ENCODE assay signal across 1 cellular context in the genomic region with DNA sequence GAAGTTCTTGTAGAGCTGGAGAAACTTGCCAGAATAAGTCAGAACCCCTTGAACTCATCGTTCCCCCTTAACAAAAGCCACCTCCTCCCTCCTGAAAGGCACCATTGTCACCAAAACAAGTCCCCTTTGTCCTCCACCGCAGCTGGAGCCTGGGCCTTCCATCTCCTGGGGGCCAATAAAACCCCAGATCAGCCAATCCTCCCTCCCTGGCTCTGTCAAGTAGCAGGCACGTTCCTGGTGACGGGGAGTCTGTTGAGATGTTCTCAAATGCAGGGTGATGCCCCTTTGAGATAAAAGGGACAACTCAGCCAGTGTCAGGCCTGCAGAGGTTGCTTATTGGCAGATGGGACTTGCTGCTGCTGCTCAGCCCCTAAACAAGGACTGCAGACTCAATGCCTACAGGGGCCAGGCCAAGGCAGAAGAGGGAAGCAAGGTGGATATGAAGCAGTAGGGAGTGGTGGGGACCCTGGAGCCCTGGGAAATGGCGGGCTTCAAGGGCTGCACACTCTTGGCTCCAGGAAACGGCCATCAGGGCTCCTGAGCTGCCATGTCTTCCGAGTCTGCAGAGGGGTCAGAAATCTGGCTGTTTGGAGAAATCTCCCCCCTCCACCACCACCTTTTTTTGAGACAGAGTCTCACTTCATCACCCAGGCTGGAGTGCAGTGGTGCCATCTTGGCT.
A peak's percentile ranks its signal among the peaks of the same experiment; 100 is the strongest.
TF ChIP-seq lines count a peak whose summit lies in the region.

No MANE protein-coding gene starts in this region.

TF ChIP-seq in HepG2, 621 proteins besides CTCF, POLR2A, EP300 and RAD21 (continues in another document):
- TF ChIP-seq SOX13 (IDR thresholded peaks at IDR 0.05): no peak
- peak in 1 of 2 experiments; percentile 72; a peak in 2 of 4 replicates for TF ChIP-seq SOX13 (CRISPR knock-in tag; conservative IDR thresholded peaks at IDR 0.05 in 1 of 2, IDR thresholded peaks at IDR 0.05 in 1 of 2)
- TF ChIP-seq, protein P1, sequence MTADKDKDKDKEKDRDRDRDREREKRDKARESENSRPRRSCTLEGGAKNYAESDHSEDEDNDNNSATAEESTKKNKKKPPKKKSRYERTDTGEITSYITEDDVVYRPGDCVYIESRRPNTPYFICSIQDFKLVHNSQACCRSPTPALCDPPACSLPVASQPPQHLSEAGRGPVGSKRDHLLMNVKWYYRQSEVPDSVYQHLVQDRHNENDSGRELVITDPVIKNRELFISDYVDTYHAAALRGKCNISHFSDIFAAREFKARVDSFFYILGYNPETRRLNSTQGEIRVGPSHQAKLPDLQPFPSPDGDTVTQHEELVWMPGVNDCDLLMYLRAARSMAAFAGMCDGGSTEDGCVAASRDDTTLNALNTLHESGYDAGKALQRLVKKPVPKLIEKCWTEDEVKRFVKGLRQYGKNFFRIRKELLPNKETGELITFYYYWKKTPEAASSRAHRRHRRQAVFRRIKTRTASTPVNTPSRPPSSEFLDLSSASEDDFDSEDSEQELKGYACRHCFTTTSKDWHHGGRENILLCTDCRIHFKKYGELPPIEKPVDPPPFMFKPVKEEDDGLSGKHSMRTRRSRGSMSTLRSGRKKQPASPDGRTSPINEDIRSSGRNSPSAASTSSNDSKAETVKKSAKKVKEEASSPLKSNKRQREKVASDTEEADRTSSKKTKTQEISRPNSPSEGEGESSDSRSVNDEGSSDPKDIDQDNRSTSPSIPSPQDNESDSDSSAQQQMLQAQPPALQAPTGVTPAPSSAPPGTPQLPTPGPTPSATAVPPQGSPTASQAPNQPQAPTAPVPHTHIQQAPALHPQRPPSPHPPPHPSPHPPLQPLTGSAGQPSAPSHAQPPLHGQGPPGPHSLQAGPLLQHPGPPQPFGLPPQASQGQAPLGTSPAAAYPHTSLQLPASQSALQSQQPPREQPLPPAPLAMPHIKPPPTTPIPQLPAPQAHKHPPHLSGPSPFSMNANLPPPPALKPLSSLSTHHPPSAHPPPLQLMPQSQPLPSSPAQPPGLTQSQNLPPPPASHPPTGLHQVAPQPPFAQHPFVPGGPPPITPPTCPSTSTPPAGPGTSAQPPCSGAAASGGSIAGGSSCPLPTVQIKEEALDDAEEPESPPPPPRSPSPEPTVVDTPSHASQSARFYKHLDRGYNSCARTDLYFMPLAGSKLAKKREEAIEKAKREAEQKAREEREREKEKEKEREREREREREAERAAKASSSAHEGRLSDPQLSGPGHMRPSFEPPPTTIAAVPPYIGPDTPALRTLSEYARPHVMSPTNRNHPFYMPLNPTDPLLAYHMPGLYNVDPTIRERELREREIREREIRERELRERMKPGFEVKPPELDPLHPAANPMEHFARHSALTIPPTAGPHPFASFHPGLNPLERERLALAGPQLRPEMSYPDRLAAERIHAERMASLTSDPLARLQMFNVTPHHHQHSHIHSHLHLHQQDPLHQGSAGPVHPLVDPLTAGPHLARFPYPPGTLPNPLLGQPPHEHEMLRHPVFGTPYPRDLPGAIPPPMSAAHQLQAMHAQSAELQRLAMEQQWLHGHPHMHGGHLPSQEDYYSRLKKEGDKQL (CRISPR knock-in tag; IDR thresholded peaks at IDR 0.05; ENCODE audit: low read depth): no peak
- TF ChIP-seq SOX6 (IDR thresholded peaks at IDR 0.05): no peak
- TF ChIP-seq SOX6 (CRISPR knock-in tag; IDR thresholded peaks at IDR 0.05): peak; percentile 44; the same call in 1 of the 2 replicates
- no peak for TF ChIP-seq NFYC (CRISPR knock-in tag; IDR thresholded peaks at IDR 0.05)
- no peak for TF ChIP-seq ZNF740 (CRISPR knock-in tag; IDR thresholded peaks at IDR 0.05)
- TF ChIP-seq ZNF772 (CRISPR knock-in tag; IDR thresholded peaks at IDR 0.05): no peak
- TF ChIP-seq NCOR1 (IDR thresholded peaks at IDR 0.05; ENCODE audit: borderline replicate concordance, low read length): no peak
- TF ChIP-seq, protein P2, sequence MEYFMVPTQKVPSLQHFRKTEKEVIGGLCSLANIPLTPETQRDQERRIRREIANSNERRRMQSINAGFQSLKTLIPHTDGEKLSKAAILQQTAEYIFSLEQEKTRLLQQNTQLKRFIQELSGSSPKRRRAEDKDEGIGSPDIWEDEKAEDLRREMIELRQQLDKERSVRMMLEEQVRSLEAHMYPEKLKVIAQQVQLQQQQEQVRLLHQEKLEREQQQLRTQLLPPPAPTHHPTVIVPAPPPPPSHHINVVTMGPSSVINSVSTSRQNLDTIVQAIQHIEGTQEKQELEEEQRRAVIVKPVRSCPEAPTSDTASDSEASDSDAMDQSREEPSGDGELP (IDR thresholded peaks at IDR 0.05; ENCODE audit: borderline replicate concordance, low read depth): peak; percentile 34; the same call in 1 of the 2 replicates
- TF ChIP-seq, protein P3, sequence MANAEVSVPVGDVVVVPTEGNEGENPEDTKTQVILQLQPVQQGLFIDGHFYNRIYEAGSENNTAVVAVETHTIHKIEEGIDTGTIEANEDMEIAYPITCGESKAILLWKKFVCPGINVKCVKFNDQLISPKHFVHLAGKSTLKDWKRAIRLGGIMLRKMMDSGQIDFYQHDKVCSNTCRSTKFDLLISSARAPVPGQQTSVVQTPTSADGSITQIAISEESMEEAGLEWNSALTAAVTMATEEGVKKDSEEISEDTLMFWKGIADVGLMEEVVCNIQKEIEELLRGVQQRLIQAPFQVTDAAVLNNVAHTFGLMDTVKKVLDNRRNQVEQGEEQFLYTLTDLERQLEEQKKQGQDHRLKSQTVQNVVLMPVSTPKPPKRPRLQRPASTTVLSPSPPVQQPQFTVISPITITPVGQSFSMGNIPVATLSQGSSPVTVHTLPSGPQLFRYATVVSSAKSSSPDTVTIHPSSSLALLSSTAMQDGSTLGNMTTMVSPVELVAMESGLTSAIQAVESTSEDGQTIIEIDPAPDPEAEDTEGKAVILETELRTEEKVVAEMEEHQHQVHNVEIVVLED (CRISPR knock-in tag; IDR thresholded peaks at IDR 0.05; ENCODE audit: borderline replicate concordance): no peak
- no peak for TF ChIP-seq FUBP1 (CRISPR knock-in tag; IDR thresholded peaks at IDR 0.05; ENCODE audit: borderline replicate concordance)
- no peak for TF ChIP-seq SP140L (CRISPR knock-in tag; IDR thresholded peaks at IDR 0.05; ENCODE audit: borderline replicate concordance)
- TF ChIP-seq ZNF598 (CRISPR knock-in tag; IDR thresholded peaks at IDR 0.05; ENCODE audit: borderline replicate concordance): no peak
- TF ChIP-seq ZBTB44 (CRISPR knock-in tag; IDR thresholded peaks at IDR 0.05): no peak
- TF ChIP-seq HDAC6 (IDR thresholded peaks at IDR 0.05; ENCODE audit: low read depth, low read length): no peak
- TF ChIP-seq FOXP1 (IDR thresholded peaks at IDR 0.05): no peak
- TF ChIP-seq FOXP1 (CRISPR knock-in tag; IDR thresholded peaks at IDR 0.05): no peak
- no peak for TF ChIP-seq ZNF703 (CRISPR knock-in tag; IDR thresholded peaks at IDR 0.05; ENCODE audit: borderline replicate concordance)
- TF ChIP-seq MLLT10 (CRISPR knock-in tag; IDR thresholded peaks at IDR 0.05): no peak
- peak; percentile 35; the same call in 1 of the 2 replicates for TF ChIP-seq BHLHE40 (IDR thresholded peaks at IDR 0.05; ENCODE audit: low read length)
- TF ChIP-seq ZSCAN25 (CRISPR knock-in tag; IDR thresholded peaks at IDR 0.05): no peak
- TF ChIP-seq ZNF12 (CRISPR knock-in tag; IDR thresholded peaks at IDR 0.05): no peak
- 0 out of 2 replicates have a peak, but pooled peaks have one; percentile 4 for TF ChIP-seq ZNF687 (CRISPR knock-in tag; IDR thresholded peaks at IDR 0.05)
- TF ChIP-seq ZNF367 (CRISPR knock-in tag; IDR thresholded peaks at IDR 0.05; ENCODE audit: borderline replicate concordance): no peak
- TF ChIP-seq ZNF543 (CRISPR knock-in tag; IDR thresholded peaks at IDR 0.05): no peak
- TF ChIP-seq GLI4 (CRISPR knock-in tag; IDR thresholded peaks at IDR 0.05; ENCODE audit: borderline replicate concordance): no peak
- TF ChIP-seq SRSF9 (IDR thresholded peaks at IDR 0.05; ENCODE audit: borderline replicate concordance, insufficient read depth, low read depth, low read length, poor library complexity, severe bottlenecking): no peak
- TF ChIP-seq, protein P4, sequence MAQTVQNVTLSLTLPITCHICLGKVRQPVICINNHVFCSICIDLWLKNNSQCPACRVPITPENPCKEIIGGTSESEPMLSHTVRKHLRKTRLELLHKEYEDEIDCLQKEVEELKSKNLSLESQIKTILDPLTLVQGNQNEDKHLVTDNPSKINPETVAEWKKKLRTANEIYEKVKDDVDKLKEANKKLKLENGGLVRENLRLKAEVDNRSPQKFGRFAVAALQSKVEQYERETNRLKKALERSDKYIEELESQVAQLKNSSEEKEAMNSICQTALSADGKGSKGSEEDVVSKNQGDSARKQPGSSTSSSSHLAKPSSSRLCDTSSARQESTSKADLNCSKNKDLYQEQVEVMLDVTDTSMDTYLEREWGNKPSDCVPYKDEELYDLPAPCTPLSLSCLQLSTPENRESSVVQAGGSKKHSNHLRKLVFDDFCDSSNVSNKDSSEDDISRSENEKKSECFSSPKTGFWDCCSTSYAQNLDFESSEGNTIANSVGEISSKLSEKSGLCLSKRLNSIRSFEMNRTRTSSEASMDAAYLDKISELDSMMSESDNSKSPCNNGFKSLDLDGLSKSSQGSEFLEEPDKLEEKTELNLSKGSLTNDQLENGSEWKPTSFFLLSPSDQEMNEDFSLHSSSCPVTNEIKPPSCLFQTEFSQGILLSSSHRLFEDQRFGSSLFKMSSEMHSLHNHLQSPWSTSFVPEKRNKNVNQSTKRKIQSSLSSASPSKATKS (CRISPR knock-in tag; IDR thresholded peaks at IDR 0.05): no peak
- TF ChIP-seq ZNF629 (CRISPR knock-in tag; conservative IDR thresholded peaks at IDR 0.05): no peak
- no peak for TF ChIP-seq ZNF792 (CRISPR knock-in tag; IDR thresholded peaks at IDR 0.05)
- TF ChIP-seq, protein P5, sequence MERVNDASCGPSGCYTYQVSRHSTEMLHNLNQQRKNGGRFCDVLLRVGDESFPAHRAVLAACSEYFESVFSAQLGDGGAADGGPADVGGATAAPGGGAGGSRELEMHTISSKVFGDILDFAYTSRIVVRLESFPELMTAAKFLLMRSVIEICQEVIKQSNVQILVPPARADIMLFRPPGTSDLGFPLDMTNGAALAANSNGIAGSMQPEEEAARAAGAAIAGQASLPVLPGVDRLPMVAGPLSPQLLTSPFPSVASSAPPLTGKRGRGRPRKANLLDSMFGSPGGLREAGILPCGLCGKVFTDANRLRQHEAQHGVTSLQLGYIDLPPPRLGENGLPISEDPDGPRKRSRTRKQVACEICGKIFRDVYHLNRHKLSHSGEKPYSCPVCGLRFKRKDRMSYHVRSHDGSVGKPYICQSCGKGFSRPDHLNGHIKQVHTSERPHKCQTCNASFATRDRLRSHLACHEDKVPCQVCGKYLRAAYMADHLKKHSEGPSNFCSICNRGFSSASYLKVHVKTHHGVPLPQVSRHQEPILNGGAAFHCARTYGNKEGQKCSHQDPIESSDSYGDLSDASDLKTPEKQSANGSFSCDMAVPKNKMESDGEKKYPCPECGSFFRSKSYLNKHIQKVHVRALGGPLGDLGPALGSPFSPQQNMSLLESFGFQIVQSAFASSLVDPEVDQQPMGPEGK (CRISPR knock-in tag; IDR thresholded peaks at IDR 0.05): peak; percentile 70
- peak; percentile 53; the same call in 1 of the 2 replicates for TF ChIP-seq SOX5 (CRISPR knock-in tag; IDR thresholded peaks at IDR 0.05; ENCODE audit: borderline replicate concordance)
- TF ChIP-seq REPIN1 (CRISPR knock-in tag; IDR thresholded peaks at IDR 0.05; ENCODE audit: borderline replicate concordance, low read depth): no peak
- no peak for TF ChIP-seq ZBTB21 (CRISPR knock-in tag; IDR thresholded peaks at IDR 0.05)
- TF ChIP-seq ZNF550 (CRISPR knock-in tag; IDR thresholded peaks at IDR 0.05; ENCODE audit: borderline replicate concordance): no peak
